In the genomic region with DNA sequence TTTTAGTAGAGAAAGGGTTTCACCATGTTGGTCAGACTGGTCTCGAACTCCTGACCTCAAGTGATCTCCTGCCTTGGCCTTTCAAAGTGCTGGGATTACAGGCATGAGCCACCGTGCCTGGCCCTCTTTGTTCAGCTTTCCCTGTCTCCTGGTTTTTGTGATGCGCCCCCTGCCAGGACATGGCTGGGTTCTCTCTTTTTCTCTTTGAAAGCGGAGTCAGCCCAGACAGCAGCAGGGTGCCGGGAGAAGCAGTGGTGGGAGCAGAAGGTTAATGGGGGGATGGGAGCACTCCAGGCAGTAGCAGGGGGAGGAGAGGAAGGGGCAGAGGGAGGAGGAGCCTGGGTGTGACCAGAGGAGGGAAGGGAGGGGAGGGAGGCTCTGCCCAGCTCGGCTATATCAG, we compare ENCODE assay signal across 1 cellular context.
TF ChIP-seq lines count a peak whose summit lies in the region.

No MANE protein-coding gene starts in this region.

TF ChIP-seq in WTC11, 78 proteins besides CTCF, POLR2A, EP300 and RAD21 (continued from another document and continues in another):
- TF ChIP-seq, protein P1, sequence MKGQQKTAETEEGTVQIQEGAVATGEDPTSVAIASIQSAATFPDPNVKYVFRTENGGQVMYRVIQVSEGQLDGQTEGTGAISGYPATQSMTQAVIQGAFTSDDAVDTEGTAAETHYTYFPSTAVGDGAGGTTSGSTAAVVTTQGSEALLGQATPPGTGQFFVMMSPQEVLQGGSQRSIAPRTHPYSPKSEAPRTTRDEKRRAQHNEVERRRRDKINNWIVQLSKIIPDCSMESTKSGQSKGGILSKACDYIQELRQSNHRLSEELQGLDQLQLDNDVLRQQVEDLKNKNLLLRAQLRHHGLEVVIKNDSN (CRISPR knock-in tag; IDR thresholded peaks at IDR 0.05) = no peak
- 0 out of 2 replicates have a peak, but pooled peaks have one; percentile 70 for TF ChIP-seq SMAD3 (CRISPR knock-in tag; IDR thresholded peaks at IDR 0.05; ENCODE audit: borderline replicate concordance)
- no peak for TF ChIP-seq EMX1 (CRISPR knock-in tag; IDR thresholded peaks at IDR 0.05)
- TF ChIP-seq, protein P2, sequence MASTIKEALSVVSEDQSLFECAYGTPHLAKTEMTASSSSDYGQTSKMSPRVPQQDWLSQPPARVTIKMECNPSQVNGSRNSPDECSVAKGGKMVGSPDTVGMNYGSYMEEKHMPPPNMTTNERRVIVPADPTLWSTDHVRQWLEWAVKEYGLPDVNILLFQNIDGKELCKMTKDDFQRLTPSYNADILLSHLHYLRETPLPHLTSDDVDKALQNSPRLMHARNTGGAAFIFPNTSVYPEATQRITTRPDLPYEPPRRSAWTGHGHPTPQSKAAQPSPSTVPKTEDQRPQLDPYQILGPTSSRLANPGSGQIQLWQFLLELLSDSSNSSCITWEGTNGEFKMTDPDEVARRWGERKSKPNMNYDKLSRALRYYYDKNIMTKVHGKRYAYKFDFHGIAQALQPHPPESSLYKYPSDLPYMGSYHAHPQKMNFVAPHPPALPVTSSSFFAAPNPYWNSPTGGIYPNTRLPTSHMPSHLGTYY (CRISPR knock-in tag; IDR thresholded peaks at IDR 0.05) = no peak
- TF ChIP-seq ESRRA (CRISPR knock-in tag; IDR thresholded peaks at IDR 0.05; ENCODE audit: borderline replicate concordance) = no peak
- TF ChIP-seq, protein P3, sequence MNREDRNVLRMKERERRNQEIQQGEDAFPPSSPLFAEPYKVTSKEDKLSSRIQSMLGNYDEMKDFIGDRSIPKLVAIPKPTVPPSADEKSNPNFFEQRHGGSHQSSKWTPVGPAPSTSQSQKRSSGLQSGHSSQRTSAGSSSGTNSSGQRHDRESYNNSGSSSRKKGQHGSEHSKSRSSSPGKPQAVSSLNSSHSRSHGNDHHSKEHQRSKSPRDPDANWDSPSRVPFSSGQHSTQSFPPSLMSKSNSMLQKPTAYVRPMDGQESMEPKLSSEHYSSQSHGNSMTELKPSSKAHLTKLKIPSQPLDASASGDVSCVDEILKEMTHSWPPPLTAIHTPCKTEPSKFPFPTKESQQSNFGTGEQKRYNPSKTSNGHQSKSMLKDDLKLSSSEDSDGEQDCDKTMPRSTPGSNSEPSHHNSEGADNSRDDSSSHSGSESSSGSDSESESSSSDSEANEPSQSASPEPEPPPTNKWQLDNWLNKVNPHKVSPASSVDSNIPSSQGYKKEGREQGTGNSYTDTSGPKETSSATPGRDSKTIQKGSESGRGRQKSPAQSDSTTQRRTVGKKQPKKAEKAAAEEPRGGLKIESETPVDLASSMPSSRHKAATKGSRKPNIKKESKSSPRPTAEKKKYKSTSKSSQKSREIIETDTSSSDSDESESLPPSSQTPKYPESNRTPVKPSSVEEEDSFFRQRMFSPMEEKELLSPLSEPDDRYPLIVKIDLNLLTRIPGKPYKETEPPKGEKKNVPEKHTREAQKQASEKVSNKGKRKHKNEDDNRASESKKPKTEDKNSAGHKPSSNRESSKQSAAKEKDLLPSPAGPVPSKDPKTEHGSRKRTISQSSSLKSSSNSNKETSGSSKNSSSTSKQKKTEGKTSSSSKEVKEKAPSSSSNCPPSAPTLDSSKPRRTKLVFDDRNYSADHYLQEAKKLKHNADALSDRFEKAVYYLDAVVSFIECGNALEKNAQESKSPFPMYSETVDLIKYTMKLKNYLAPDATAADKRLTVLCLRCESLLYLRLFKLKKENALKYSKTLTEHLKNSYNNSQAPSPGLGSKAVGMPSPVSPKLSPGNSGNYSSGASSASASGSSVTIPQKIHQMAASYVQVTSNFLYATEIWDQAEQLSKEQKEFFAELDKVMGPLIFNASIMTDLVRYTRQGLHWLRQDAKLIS (CRISPR knock-in tag; IDR thresholded peaks at IDR 0.05; ENCODE audit: borderline replicate concordance) = peak; percentile 91; the same call in 1 of the 2 replicates
- TF ChIP-seq, protein P4, sequence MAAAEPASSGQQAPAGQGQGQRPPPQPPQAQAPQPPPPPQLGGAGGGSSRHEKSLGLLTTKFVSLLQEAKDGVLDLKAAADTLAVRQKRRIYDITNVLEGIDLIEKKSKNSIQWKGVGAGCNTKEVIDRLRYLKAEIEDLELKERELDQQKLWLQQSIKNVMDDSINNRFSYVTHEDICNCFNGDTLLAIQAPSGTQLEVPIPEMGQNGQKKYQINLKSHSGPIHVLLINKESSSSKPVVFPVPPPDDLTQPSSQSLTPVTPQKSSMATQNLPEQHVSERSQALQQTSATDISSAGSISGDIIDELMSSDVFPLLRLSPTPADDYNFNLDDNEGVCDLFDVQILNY (CRISPR knock-in tag; IDR thresholded peaks at IDR 0.05) = no peak
- TF ChIP-seq, protein P5, sequence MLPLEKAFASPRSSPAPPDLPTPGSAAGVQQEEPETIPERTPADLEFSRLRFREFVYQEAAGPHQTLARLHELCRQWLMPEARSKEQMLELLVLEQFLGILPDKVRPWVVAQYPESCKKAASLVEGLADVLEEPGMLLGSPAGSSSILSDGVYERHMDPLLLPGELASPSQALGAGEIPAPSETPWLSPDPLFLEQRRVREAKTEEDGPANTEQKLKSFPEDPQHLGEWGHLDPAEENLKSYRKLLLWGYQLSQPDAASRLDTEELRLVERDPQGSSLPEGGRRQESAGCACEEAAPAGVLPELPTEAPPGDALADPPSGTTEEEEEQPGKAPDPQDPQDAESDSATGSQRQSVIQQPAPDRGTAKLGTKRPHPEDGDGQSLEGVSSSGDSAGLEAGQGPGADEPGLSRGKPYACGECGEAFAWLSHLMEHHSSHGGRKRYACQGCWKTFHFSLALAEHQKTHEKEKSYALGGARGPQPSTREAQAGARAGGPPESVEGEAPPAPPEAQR (CRISPR knock-in tag; IDR thresholded peaks at IDR 0.05) = no peak
- TF ChIP-seq, protein P6, sequence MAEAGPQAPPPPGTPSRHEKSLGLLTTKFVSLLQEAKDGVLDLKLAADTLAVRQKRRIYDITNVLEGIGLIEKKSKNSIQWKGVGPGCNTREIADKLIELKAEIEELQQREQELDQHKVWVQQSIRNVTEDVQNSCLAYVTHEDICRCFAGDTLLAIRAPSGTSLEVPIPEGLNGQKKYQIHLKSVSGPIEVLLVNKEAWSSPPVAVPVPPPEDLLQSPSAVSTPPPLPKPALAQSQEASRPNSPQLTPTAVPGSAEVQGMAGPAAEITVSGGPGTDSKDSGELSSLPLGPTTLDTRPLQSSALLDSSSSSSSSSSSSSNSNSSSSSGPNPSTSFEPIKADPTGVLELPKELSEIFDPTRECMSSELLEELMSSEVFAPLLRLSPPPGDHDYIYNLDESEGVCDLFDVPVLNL (CRISPR knock-in tag; IDR thresholded peaks at IDR 0.05; ENCODE audit: borderline replicate concordance, low read depth) = no peak
- TF ChIP-seq ZNF121 (CRISPR knock-in tag; IDR thresholded peaks at IDR 0.05) = peak; percentile 90
- TF ChIP-seq, protein P7, sequence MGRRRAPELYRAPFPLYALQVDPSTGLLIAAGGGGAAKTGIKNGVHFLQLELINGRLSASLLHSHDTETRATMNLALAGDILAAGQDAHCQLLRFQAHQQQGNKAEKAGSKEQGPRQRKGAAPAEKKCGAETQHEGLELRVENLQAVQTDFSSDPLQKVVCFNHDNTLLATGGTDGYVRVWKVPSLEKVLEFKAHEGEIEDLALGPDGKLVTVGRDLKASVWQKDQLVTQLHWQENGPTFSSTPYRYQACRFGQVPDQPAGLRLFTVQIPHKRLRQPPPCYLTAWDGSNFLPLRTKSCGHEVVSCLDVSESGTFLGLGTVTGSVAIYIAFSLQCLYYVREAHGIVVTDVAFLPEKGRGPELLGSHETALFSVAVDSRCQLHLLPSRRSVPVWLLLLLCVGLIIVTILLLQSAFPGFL (CRISPR knock-in tag; IDR thresholded peaks at IDR 0.05; ENCODE audit: borderline replicate concordance) = no peak
- no peak for TF ChIP-seq JAZF1 (CRISPR knock-in tag; IDR thresholded peaks at IDR 0.05)
- no peak for TF ChIP-seq ZNF317 (CRISPR knock-in tag; IDR thresholded peaks at IDR 0.05; ENCODE audit: borderline replicate concordance, low read depth)
- TF ChIP-seq NR3C1 (CRISPR knock-in tag; conservative IDR thresholded peaks at IDR 0.05; ENCODE audit: low read depth) = no peak
- TF ChIP-seq CREM (CRISPR knock-in tag; IDR thresholded peaks at IDR 0.05) = no peak
- TF ChIP-seq, protein P8, sequence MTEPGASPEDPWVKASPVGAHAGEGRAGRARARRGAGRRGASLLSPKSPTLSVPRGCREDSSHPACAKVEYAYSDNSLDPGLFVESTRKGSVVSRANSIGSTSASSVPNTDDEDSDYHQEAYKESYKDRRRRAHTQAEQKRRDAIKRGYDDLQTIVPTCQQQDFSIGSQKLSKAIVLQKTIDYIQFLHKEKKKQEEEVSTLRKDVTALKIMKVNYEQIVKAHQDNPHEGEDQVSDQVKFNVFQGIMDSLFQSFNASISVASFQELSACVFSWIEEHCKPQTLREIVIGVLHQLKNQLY (CRISPR knock-in tag; IDR thresholded peaks at IDR 0.05) = no peak
- no peak for TF ChIP-seq KAT7 (CRISPR knock-in tag; IDR thresholded peaks at IDR 0.05; ENCODE audit: borderline replicate concordance)
- TF ChIP-seq, protein P9, sequence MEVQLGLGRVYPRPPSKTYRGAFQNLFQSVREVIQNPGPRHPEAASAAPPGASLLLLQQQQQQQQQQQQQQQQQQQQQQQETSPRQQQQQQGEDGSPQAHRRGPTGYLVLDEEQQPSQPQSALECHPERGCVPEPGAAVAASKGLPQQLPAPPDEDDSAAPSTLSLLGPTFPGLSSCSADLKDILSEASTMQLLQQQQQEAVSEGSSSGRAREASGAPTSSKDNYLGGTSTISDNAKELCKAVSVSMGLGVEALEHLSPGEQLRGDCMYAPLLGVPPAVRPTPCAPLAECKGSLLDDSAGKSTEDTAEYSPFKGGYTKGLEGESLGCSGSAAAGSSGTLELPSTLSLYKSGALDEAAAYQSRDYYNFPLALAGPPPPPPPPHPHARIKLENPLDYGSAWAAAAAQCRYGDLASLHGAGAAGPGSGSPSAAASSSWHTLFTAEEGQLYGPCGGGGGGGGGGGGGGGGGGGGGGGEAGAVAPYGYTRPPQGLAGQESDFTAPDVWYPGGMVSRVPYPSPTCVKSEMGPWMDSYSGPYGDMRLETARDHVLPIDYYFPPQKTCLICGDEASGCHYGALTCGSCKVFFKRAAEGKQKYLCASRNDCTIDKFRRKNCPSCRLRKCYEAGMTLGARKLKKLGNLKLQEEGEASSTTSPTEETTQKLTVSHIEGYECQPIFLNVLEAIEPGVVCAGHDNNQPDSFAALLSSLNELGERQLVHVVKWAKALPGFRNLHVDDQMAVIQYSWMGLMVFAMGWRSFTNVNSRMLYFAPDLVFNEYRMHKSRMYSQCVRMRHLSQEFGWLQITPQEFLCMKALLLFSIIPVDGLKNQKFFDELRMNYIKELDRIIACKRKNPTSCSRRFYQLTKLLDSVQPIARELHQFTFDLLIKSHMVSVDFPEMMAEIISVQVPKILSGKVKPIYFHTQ (CRISPR knock-in tag; IDR thresholded peaks at IDR 0.05) = no peak
- peak; percentile 69; the same call in 1 of the 2 replicates for TF ChIP-seq SMAD4 (CRISPR knock-in tag; IDR thresholded peaks at IDR 0.05)
- TF ChIP-seq, protein P10, sequence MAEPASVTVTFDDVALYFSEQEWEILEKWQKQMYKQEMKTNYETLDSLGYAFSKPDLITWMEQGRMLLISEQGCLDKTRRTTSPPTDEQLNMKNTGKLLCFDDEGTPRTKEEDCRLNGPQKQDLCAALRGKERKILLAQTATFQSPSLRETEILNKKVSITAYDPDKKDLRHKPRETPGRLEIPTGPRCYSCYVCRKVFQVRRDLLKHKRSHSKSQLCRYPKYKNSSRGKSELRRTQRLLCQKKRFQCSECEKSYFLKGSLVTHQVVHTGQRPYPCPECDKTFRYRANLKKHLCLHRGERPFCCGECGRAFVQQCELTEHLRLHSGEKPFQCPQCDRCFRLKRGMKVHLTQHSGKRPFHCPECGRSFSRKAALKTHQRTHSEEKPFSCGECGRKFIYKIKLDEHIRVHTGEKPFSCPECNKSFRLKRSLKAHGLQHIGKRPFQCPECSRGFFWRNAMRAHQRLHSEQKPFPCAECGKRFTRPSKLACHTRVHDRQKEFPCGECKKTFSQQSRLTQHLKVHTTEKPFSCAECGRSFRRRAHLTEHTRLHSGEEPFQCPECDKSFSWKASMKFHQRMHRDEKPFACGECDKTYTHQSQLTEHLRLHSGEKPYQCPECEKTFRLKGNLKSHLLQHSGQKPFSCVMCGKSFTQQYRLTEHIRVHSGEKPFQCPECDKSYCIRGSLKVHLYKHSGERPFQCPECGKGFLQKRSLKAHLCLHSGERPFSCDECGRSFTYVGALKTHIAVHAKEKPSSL (CRISPR knock-in tag; conservative IDR thresholded peaks at IDR 0.05) = no peak
- TF ChIP-seq, protein P11, sequence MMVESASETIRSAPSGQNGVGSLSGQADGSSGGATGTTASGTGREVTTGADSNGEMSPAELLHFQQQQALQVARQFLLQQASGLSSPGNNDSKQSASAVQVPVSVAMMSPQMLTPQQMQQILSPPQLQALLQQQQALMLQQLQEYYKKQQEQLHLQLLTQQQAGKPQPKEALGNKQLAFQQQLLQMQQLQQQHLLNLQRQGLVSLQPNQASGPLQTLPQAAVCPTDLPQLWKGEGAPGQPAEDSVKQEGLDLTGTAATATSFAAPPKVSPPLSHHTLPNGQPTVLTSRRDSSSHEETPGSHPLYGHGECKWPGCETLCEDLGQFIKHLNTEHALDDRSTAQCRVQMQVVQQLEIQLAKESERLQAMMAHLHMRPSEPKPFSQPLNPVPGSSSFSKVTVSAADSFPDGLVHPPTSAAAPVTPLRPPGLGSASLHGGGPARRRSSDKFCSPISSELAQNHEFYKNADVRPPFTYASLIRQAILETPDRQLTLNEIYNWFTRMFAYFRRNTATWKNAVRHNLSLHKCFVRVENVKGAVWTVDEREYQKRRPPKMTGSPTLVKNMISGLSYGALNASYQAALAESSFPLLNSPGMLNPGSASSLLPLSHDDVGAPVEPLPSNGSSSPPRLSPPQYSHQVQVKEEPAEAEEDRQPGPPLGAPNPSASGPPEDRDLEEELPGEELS (CRISPR knock-in tag; IDR thresholded peaks at IDR 0.05) = no peak
- TF ChIP-seq, protein P12, sequence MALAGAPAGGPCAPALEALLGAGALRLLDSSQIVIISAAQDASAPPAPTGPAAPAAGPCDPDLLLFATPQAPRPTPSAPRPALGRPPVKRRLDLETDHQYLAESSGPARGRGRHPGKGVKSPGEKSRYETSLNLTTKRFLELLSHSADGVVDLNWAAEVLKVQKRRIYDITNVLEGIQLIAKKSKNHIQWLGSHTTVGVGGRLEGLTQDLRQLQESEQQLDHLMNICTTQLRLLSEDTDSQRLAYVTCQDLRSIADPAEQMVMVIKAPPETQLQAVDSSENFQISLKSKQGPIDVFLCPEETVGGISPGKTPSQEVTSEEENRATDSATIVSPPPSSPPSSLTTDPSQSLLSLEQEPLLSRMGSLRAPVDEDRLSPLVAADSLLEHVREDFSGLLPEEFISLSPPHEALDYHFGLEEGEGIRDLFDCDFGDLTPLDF (CRISPR knock-in tag; IDR thresholded peaks at IDR 0.05) = no peak
- TF ChIP-seq, protein P13, sequence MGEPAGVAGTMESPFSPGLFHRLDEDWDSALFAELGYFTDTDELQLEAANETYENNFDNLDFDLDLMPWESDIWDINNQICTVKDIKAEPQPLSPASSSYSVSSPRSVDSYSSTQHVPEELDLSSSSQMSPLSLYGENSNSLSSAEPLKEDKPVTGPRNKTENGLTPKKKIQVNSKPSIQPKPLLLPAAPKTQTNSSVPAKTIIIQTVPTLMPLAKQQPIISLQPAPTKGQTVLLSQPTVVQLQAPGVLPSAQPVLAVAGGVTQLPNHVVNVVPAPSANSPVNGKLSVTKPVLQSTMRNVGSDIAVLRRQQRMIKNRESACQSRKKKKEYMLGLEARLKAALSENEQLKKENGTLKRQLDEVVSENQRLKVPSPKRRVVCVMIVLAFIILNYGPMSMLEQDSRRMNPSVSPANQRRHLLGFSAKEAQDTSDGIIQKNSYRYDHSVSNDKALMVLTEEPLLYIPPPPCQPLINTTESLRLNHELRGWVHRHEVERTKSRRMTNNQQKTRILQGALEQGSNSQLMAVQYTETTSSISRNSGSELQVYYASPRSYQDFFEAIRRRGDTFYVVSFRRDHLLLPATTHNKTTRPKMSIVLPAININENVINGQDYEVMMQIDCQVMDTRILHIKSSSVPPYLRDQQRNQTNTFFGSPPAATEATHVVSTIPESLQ (CRISPR knock-in tag; IDR thresholded peaks at IDR 0.05) = no peak
